Comparison of ENCODE assay signal across 1 cellular context in the genomic region with DNA sequence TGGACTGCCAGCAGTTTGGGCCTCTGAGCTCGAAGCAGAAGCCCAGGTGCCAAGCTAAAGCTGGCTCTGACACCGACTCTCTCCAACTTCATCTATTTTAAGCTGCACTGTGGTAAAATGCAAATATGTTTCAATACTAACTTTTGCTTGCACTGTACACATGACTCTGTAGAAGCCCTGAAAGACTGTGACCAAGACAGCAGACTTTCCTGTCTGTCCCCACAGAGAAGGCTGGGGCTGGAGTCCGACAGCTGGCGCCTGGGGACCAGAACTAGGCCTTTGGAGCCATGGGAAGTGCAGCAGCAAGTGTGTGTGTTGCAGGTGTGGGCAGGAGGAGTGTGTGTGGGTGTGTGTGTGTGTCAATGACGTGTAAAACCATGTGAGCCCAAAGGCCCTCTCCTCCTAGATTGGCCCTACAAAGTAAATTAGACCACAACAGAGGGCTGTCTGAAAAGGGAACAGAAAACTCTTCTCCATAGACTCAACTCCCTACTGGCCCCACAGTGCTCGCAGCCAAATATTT.
TF ChIP-seq lines count a peak whose summit lies in the region.

No MANE protein-coding gene starts in this region.

TF ChIP-seq in HepG2, 621 proteins besides CTCF, POLR2A, EP300 and RAD21 (continued from another document):
- TF ChIP-seq, protein P1, sequence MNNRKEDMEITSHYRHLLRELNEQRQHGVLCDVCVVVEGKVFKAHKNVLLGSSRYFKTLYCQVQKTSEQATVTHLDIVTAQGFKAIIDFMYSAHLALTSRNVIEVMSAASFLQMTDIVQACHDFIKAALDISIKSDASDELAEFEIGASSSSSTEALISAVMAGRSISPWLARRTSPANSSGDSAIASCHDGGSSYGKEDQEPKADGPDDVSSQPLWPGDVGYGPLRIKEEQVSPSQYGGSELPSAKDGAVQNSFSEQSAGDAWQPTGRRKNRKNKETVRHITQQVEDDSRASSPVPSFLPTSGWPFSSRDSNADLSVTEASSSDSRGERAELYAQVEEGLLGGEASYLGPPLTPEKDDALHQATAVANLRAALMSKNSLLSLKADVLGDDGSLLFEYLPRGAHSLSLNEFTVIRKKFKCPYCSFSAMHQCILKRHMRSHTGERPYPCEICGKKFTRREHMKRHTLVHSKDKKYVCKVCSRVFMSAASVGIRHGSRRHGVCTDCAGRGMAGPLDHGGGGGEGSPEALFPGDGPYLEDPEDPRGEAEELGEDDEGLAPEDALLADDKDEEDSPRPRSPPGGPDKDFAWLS (CRISPR knock-in tag; IDR thresholded peaks at IDR 0.05; ENCODE audit: borderline replicate concordance), result no peak
- TF ChIP-seq, protein P2, sequence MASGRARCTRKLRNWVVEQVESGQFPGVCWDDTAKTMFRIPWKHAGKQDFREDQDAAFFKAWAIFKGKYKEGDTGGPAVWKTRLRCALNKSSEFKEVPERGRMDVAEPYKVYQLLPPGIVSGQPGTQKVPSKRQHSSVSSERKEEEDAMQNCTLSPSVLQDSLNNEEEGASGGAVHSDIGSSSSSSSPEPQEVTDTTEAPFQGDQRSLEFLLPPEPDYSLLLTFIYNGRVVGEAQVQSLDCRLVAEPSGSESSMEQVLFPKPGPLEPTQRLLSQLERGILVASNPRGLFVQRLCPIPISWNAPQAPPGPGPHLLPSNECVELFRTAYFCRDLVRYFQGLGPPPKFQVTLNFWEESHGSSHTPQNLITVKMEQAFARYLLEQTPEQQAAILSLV (CRISPR knock-in tag; IDR thresholded peaks at IDR 0.05; ENCODE audit: borderline replicate concordance), result no peak
- TF ChIP-seq, protein P3, sequence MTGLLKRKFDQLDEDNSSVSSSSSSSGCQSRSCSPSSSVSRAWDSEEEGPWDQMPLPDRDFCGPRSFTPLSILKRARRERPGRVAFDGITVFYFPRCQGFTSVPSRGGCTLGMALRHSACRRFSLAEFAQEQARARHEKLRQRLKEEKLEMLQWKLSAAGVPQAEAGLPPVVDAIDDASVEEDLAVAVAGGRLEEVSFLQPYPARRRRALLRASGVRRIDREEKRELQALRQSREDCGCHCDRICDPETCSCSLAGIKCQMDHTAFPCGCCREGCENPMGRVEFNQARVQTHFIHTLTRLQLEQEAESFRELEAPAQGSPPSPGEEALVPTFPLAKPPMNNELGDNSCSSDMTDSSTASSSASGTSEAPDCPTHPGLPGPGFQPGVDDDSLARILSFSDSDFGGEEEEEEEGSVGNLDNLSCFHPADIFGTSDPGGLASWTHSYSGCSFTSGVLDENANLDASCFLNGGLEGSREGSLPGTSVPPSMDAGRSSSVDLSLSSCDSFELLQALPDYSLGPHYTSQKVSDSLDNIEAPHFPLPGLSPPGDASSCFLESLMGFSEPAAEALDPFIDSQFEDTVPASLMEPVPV (CRISPR knock-in tag; IDR thresholded peaks at IDR 0.05), result no peak
- TF ChIP-seq ZSCAN20 (CRISPR knock-in tag; IDR thresholded peaks at IDR 0.05; ENCODE audit: borderline replicate concordance), result no peak
- TF ChIP-seq GPN1 (CRISPR knock-in tag; IDR thresholded peaks at IDR 0.05; ENCODE audit: borderline replicate concordance), result no peak
- TF ChIP-seq, protein P4, sequence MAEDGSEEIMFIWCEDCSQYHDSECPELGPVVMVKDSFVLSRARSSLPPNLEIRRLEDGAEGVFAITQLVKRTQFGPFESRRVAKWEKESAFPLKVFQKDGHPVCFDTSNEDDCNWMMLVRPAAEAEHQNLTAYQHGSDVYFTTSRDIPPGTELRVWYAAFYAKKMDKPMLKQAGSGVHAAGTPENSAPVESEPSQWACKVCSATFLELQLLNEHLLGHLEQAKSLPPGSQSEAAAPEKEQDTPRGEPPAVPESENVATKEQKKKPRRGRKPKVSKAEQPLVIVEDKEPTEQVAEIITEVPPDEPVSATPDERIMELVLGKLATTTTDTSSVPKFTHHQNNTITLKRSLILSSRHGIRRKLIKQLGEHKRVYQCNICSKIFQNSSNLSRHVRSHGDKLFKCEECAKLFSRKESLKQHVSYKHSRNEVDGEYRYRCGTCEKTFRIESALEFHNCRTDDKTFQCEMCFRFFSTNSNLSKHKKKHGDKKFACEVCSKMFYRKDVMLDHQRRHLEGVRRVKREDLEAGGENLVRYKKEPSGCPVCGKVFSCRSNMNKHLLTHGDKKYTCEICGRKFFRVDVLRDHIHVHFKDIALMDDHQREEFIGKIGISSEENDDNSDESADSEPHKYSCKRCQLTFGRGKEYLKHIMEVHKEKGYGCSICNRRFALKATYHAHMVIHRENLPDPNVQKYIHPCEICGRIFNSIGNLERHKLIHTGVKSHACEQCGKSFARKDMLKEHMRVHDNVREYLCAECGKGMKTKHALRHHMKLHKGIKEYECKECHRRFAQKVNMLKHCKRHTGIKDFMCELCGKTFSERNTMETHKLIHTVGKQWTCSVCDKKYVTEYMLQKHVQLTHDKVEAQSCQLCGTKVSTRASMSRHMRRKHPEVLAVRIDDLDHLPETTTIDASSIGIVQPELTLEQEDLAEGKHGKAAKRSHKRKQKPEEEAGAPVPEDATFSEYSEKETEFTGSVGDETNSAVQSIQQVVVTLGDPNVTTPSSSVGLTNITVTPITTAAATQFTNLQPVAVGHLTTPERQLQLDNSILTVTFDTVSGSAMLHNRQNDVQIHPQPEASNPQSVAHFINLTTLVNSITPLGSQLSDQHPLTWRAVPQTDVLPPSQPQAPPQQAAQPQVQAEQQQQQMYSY (CRISPR knock-in tag; IDR thresholded peaks at IDR 0.05), result no peak
- TF ChIP-seq RBAK (CRISPR knock-in tag; IDR thresholded peaks at IDR 0.05), result no peak
- no peak for TF ChIP-seq NPAS2 (CRISPR knock-in tag; IDR thresholded peaks at IDR 0.05; ENCODE audit: borderline replicate concordance)
- no peak for TF ChIP-seq SMAD3 (CRISPR knock-in tag; IDR thresholded peaks at IDR 0.05)
- no peak for TF ChIP-seq ZNF589 (CRISPR knock-in tag; conservative IDR thresholded peaks at IDR 0.05)
- TF ChIP-seq KMT2A (CRISPR knock-in tag; IDR thresholded peaks at IDR 0.05), result no peak
